ENCODE assay signal across 24 cellular contexts in the genomic region with DNA sequence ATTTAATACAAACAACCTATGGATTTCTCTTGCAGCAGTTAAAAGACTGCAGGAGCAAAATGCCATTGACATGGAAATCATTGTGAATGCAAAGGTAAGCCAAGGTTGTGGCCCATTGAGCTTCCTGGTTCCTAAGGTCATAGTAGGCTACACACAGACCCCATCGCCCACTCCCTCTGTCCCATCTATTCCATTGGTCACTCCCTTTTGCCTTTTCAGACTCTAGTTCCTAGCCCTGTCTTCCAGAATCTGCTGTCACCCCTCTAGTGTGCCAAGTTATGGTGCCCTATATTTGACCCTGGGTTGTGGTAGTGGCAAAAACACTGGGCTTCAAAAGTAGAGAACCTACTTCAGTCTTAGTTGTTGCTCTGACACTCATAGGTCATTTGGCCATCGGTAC.
"Had no signal": no experiment of that assay in that cellular context is flagged by ENCODE, and none has a peak within 500 bp of the region (broad histone marks: within the 10 kb centered on the region; RNA-seq: fewer than 3 reads in every experiment).

No MANE protein-coding gene starts in this region.

- H3K4me3 ChIP-seq: esophagus muscularis mucosa, gastroesophageal sphincter, lung, prostate gland, spleen, stomach, thoracic aorta, transverse colon had no signal

- H3K9ac ChIP-seq: parathyroid adenoma had no signal

- H3K27ac Mint-ChIP-seq: effector memory CD8-positive, alpha-beta T cell; naive thymus-derived CD4-positive, alpha-beta T cell; nephron progenitor cell had no signal

- ATAC-seq: effector memory CD8-positive, alpha-beta T cell; gastroesophageal sphincter; left ventricle myocardium superior; naive thymus-derived CD4-positive, alpha-beta T cell; sciatic nerve had no signal

- DNase-seq: effector memory CD8-positive, alpha-beta T cell; glutamatergic neuron; immature natural killer cell; left ventricle myocardium superior; mesendoderm; naive thymus-derived CD4-positive, alpha-beta T cell; nephron progenitor cell; retina; spleen; stimulated activated CD4-positive, alpha-beta T cell treated with anti-CD3 and anti-CD28 coated beads, Interleukin-2, amount 100 ng/mL, for 24 hours; stimulated activated CD4-positive, alpha-beta T cell treated with anti-CD3 and anti-CD28 coated beads, Interleukin-4, amount 100 ng/mL, for 4 hours; stimulated activated naive CD4-positive, alpha-beta T cell; stomach; substantia nigra; transverse colon had no signal

- H3K36me3 ChIP-seq: prostate gland had no signal

- H3K4me1 Mint-ChIP-seq: nephron progenitor cell had no signal

- H2AFZ ChIP-seq: parathyroid adenoma had no signal

- H3K4me1 ChIP-seq: prostate gland, spleen, transverse colon had no signal

- FAIRE-seq: keratinocyte had no signal

- H3K9me3 ChIP-seq: esophagus muscularis mucosa, gastroesophageal sphincter, prostate gland, spleen, stomach, thoracic aorta, transverse colon had no signal

- H3K27me3 ChIP-seq: esophagus muscularis mucosa, gastroesophageal sphincter, spleen, stomach, transverse colon had no signal

- H3K27ac ChIP-seq: epithelial cell of prostate, esophagus muscularis mucosa, gastroesophageal sphincter, parathyroid adenoma, prostate gland, spleen, stomach, transverse colon had no signal

- H3K4me3 Mint-ChIP-seq: effector memory CD8-positive, alpha-beta T cell; immature natural killer cell; naive thymus-derived CD4-positive, alpha-beta T cell; nephron progenitor cell had no signal

- H3K9me3 Mint-ChIP-seq: effector memory CD8-positive, alpha-beta T cell; immature natural killer cell; naive thymus-derived CD4-positive, alpha-beta T cell; nephron progenitor cell had no signal

- H3K27me3 Mint-ChIP-seq: effector memory CD8-positive, alpha-beta T cell; naive thymus-derived CD4-positive, alpha-beta T cell had no signal
